Comparison of ENCODE assay signal across 23 cellular contexts in the genomic region with DNA sequence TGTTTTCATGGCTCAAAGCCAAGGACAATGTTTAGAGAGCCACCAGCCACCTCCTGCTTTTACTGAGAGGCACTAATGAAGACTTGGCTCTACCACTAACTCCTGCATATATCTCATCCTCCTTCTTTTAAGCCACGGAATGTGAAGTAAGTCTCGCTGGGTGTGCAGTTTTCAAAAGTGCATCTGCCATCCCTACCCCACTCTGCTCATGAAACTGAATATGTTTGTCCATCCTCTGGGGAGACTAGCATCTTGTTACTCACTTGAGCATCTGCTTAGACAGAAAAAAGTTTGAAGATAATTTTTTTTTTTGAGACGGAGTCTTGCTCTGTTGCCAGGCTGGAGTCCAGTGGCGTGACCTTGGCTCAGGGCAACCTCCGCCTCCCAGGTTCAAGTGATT. TPM values are rescaled to one million over a fixed set of nuclear protein-coding genes. Genes with fewer than 3 reads are reported as not detected.
"Had no signal": no experiment of that assay in that cellular context is flagged by ENCODE, and none has a peak within 500 bp of the region (broad histone marks: within the 10 kb centered on the region; RNA-seq: fewer than 3 reads in every experiment).

No MANE protein-coding gene starts in this region.

- H3K9me3 ChIP-seq: SK-N-SH had no signal

- H3K27ac ChIP-seq: RWPE1 had no signal

- H3K4me2 ChIP-seq: SK-N-SH had no signal

- H3K9ac ChIP-seq: SK-N-SH had no signal

- DNase-seq: Karpas-422; KG1; MM.1S; NCI-H1092 treated with DMSO at 0.1 percent for 48 hours; NCI-H1436; NCI-H187; NCI-H2029; NCI-H2081 treated with DMSO at 0.1 percent for 48 hours; NCI-H345; NCI-H446 treated with DMSO at 0.1 percent for 48 hours; NCI-H510A treated with DMSO at 0.1 percent for 48 hours; NCI-H526; NK-92 treated with Interleukin-12 subunit alpha and Interleukin-12 subunit beta, amount 100 ng/mL, for 24 hours; PC-3; SHP77; SK-N-SH; SW 1271; T-cell had no signal

- ATAC-seq: Panc1, PC-3, T-cell had no signal

RNA-seq across cellular contexts. Expression of gene EPDR1, which starts 40.8 kb away (rescaled TPM):
- total RNA-seq: HT-29, OCI-LY7 had no signal

RNA-seq across cellular contexts. Expression of gene SFRP4, which starts 44.6 kb away (rescaled TPM):
- total RNA-seq: HT-29, OCI-LY7, PC-3, SK-MEL-5 had no signal
- polyA plus RNA-seq: SK-N-SH had no signal
